In the genomic region with DNA sequence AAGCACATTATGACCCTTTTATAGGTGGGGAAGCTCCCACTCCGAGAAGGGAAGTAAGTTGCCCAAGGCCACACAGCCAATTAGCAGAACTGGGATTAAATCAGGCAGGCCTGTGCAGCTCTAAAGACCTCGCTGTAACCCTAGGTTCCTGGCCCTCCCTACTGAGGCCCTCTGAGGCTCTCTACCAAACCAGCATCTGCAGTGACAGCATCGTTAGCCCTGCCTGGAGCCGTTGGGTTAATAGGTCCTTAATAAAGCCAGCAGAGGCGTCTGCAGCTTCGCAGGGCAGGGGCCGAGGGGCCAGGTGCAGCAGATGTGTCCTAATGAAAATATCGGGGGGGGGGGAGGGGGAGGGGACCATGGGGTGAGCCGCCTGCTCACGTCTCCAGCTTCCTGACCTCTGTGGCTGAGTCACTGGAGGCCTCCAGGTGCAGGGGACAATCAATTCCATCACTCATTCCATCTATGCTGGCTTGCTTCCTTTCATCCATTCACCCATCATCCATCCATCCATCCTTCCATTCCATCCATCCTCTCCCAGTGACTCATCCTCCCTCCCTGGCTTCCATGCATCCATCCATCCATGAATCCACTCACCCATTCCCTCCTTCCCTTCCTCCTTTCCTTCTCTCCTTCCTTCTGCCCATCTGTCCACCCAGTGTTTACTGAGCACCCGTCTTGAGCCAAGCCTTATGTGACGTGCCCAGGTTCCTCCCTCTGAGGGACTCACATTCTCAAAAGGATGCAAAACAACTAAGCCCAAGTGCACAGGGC, we compare ENCODE assay signal across 10 cellular contexts.
DNase-seq lines count a peak whose midpoint lies in the region; ATAC-seq and TF ChIP-seq lines count a peak whose summit lies in the region.
"Had no signal": no experiment of that assay in that cellular context is flagged by ENCODE, and none has a peak within 500 bp of the region (broad histone marks: within the 10 kb centered on the region; RNA-seq: fewer than 3 reads in every experiment).

No MANE protein-coding gene starts in this region.

- TF ChIP-seq CTCF in HFF-Myc (IDR thresholded peaks at IDR 0.05; ENCODE audit: low read depth, low read length, missing control alignments), result no peak
- TF ChIP-seq CTCF in thyroid gland (IDR thresholded peaks at IDR 0.05), result no peak

- H2BK5ac ChIP-seq in mesenchymal stem cell (ENCODE audit: low read depth, low read length, poor library complexity, severe bottlenecking), result no peak overlapping the region

- DNase-seq in CD1c-positive myeloid dendritic cell (ENCODE audit: extremely low spot score), result peak; percentile 86
- peak; percentile 46 for DNase-seq in HFF-Myc (ENCODE audit: extremely low read depth, low read depth)
- peak; percentile 44 for DNase-seq in SKM-1 (lab: John Stamatoyannopoulos, UW; ENCODE audit: unreplicated experiment)
- DNase-seq in mesenchymal stem cell, result no peak
- DNase-seq in NCI-H526 (lab: John Stamatoyannopoulos, UW), result no peak
- DNase-seq in thyroid gland, result no peak
- DNase-seq: activated CD4-positive, CD25-positive, alpha-beta regulatory T cell had no signal

- no peak overlapping the region for H3K9ac ChIP-seq in mesenchymal stem cell (ENCODE audit: low read length)

- H3K18ac ChIP-seq in mesenchymal stem cell (ENCODE audit: low read depth in 1 of 2, low read length in 2 of 2), result peak overlapping the region; percentile 3 to 67

- H2AFZ ChIP-seq in mesenchymal stem cell (ENCODE audit: low read depth, low read length), result no peak overlapping the region

- intact Hi-C loops in thyroid gland (cut with DNase I), result no loop called here

- peak overlapping the region in 1 of 2 experiments; percentile 44 for H3K14ac ChIP-seq in mesenchymal stem cell (ENCODE audit: low read length in 2 of 2)

- H2AK5ac ChIP-seq in mesenchymal stem cell (ENCODE audit: low read length, severe bottlenecking), result peak overlapping the region; percentile 18

- H3K4ac ChIP-seq in mesenchymal stem cell (ENCODE audit: low read depth in 1 of 2, low read length in 2 of 2), result peak overlapping the region; percentile 9 to 79

- peak overlapping the region; percentile 70 for H4K8ac ChIP-seq in mesenchymal stem cell (ENCODE audit: low read length)

- H3K36me3 ChIP-seq in mesenchymal stem cell (ENCODE audit: control insufficient read depth in 1 of 2, insufficient read depth in 2 of 2, low read depth in 1 of 2, low read length in 2 of 2) (no peaks in the 10 kb centered on the region), thyroid gland (no peaks in the 10 kb centered on the region)
- H3K36me3 ChIP-seq: ovary had no signal

- H3K4me3 ChIP-seq in HFF-Myc (replicated peaks; ENCODE audit: low read depth, low read length) (no peak overlapping the region), mesenchymal stem cell (ENCODE audit: insufficient read depth in 1 of 2, low read depth in 1 of 2, low read length in 2 of 2) (no peak overlapping the region), thyroid gland (replicated peaks in 1 of 3) (no peak overlapping the region)
- H3K4me3 ChIP-seq: ovary had no signal

- peaks cover 1% of the 10 kb centered on the region for H3K79me1 ChIP-seq in mesenchymal stem cell (replicated peaks; ENCODE audit: low read length, poor library complexity, severe bottlenecking)

- H3K9me3 ChIP-seq in mesenchymal stem cell (ENCODE audit: control insufficient read depth, low read length), result no peaks in the 10 kb centered on the region
- H3K9me3 ChIP-seq in thyroid gland, result no peaks in the 10 kb centered on the region
- H3K9me3 ChIP-seq: ovary had no signal

- ATAC-seq in GM19455 (IDR thresholded peaks at IDR 0.05; ENCODE audit: unreplicated experiment) (no peak), HG03139 (IDR thresholded peaks at IDR 0.05; ENCODE audit: unreplicated experiment) (no peak)

- peak overlapping the region; percentile 92 for H4K91ac ChIP-seq in mesenchymal stem cell (ENCODE audit: low read length)

- no peak overlapping the region for H2BK15ac ChIP-seq in mesenchymal stem cell (ENCODE audit: low read depth, poor library complexity, severe bottlenecking)

- no peak for TF ChIP-seq POLR2A in thyroid gland (IDR thresholded peaks at IDR 0.05)

- peak overlapping the region; percentile 57 for H2BK120ac ChIP-seq in mesenchymal stem cell (ENCODE audit: low read depth, low read length)

- H3K27ac ChIP-seq in mesenchymal stem cell (ENCODE audit: low read length, poor library complexity, severe bottlenecking) (no peak overlapping the region), thyroid gland (peak overlapping the region in 1 of 3 donors; percentile 9)

- WGBS in mesenchymal stem cell, result 40% methylated on average over 12 of the region's 12 CpGs
- 55 to 81% methylated on average over 12 of the region's 12 CpGs for WGBS in thyroid gland, 2 donors

- H3K4me1 ChIP-seq in mesenchymal stem cell (ENCODE audit: control insufficient read depth, insufficient read depth, low read depth, low read length) (peaks cover 42% of the 10 kb centered on the region), thyroid gland (peaks cover 22 to 25% of the 10 kb centered on the region in 2 donors)

- H3K4me2 ChIP-seq in mesenchymal stem cell (ENCODE audit: low read length, poor library complexity, severe bottlenecking), result no peak overlapping the region

- peak overlapping the region; percentile 70 to 96 for H2BK12ac ChIP-seq in mesenchymal stem cell (ENCODE audit: low read length in 2 of 2)

- H3K27me3 ChIP-seq in mesenchymal stem cell (ENCODE audit: control insufficient read depth in 1 of 2, insufficient read depth in 1 of 2, low read length in 2 of 2) (no peaks in the 10 kb centered on the region), thyroid gland (no peaks in the 10 kb centered on the region)
- H3K27me3 ChIP-seq: ovary had no signal

- H3K23ac ChIP-seq in mesenchymal stem cell (ENCODE audit: low read length in 2 of 2), result no peak overlapping the region

Comparison
In these comparisons a context has a peak if more than half of its experiments do, and no peak if none do; other contexts are left out.
1. DNase-seq: peak in CD1c-positive myeloid dendritic cell (single experiment), HFF-Myc (single experiment) and SKM-1 (single experiment); none in mesenchymal stem cell (single experiment), NCI-H526 (0 of 2) and thyroid gland (0 of 2).